Comparison of ENCODE assay signal across 18 cellular contexts in genomic region chr11:118059231-118059940, GRCh38. TPM values are rescaled to one million over a fixed set of nuclear protein-coding genes. Genes with fewer than 3 reads are reported as not detected.
"Had no signal": no experiment of that assay in that cellular context is flagged by ENCODE, and none has a peak within 500 bp of the region (broad histone marks: within the 10 kb centered on the region; RNA-seq: fewer than 3 reads in every experiment).

No MANE protein-coding gene starts in this region.

- DNase-seq: activated CD4-positive, alpha-beta T cell treated with anti-CD3 and anti-CD28 coated beads, Interleukin-2, amount 10 ng/mL, durations not matched to agents 24 days and 14 days; activated CD4-positive, CD25-positive, alpha-beta regulatory T cell; activated CD8-positive, alpha-beta memory T cell treated with anti-CD3 and anti-CD28 coated beads for 24 hours; activated naive CD4-positive, alpha-beta T cell treated with anti-CD3 and anti-CD28 coated beads for 36 hours; activated T-cell treated with anti-CD3 and anti-CD28 coated beads for 4 hours; left ventricle myocardium inferior; natural killer cell; occipital lobe; stimulated activated CD4-positive, alpha-beta T cell treated with anti-CD3 and anti-CD28 coated beads, Interleukin-1b, Interleukin-23, amount 100 ng/mL, for 48 hours; thyroid gland had no signal

- H3K27ac ChIP-seq: left ventricle myocardium inferior, prostate gland, thyroid gland, uterus had no signal

- H3K27ac Mint-ChIP-seq: activated CD4-positive, alpha-beta T cell treated with anti-CD3 and anti-CD28 coated beads, Interleukin-2, amount 10 ng/mL, durations not matched to agents 24 days and 14 days; activated naive CD4-positive, alpha-beta T cell treated with anti-CD3 and anti-CD28 coated beads for 36 hours; memory B cell; natural killer cell; T-helper 2 cell treated with Interferon-gamma antibody and Interleukin-4, amounts not matched to agents 5 μg/mL and 100 μg/mL, for 36 hours had no signal

- H3K9me3 ChIP-seq: left ventricle myocardium inferior, prostate gland, thyroid gland, uterus had no signal

- H3K4me3 Mint-ChIP-seq: activated CD4-positive, alpha-beta T cell treated with anti-CD3 and anti-CD28 coated beads, Interleukin-2, amount 10 ng/mL, durations not matched to agents 24 days and 14 days; activated naive CD4-positive, alpha-beta T cell treated with anti-CD3 and anti-CD28 coated beads for 36 hours; memory B cell; natural killer cell; T-helper 2 cell treated with Interferon-gamma antibody and Interleukin-4, amounts not matched to agents 5 μg/mL and 100 μg/mL, for 36 hours had no signal

- H3K27me3 ChIP-seq: thyroid gland, uterus had no signal

- H3K4me1 ChIP-seq: prostate gland, thyroid gland, uterus had no signal

- H3K9me3 Mint-ChIP-seq: activated CD4-positive, alpha-beta T cell treated with anti-CD3 and anti-CD28 coated beads, Interleukin-2, amount 10 ng/mL, durations not matched to agents 24 days and 14 days; activated naive CD4-positive, alpha-beta T cell treated with anti-CD3 and anti-CD28 coated beads for 36 hours; memory B cell; natural killer cell; T-helper 2 cell treated with Interferon-gamma antibody and Interleukin-4, amounts not matched to agents 5 μg/mL and 100 μg/mL, for 36 hours had no signal

- H3K4me1 Mint-ChIP-seq: activated CD4-positive, alpha-beta T cell treated with anti-CD3 and anti-CD28 coated beads, Interleukin-2, amount 10 ng/mL, durations not matched to agents 24 days and 14 days; memory B cell had no signal

- H3K4me3 ChIP-seq: left ventricle myocardium inferior, prostate gland, thyroid gland, uterus had no signal

- H3K36me3 Mint-ChIP-seq: natural killer cell had no signal

- H3K36me3 ChIP-seq: left ventricle myocardium inferior, prostate gland, thyroid gland, uterus had no signal

RNA-seq across cellular contexts. Expression of gene TMPRSS4, which starts 17.5 kb away (rescaled TPM):
- total RNA-seq: activated CD4-positive, alpha-beta T cell treated with anti-CD3 and anti-CD28 coated beads, Interleukin-2, amount 10 ng/mL, durations not matched to agents 24 days and 14 days; activated naive CD4-positive, alpha-beta T cell treated with anti-CD3 and anti-CD28 coated beads for 36 hours; glomerular endothelial cell; natural killer cell; occipital lobe had no signal

RNA-seq across cellular contexts. Expression of gene SMIM35, which starts 27.4 kb away (rescaled TPM):
- total RNA-seq: activated naive CD4-positive, alpha-beta T cell treated with anti-CD3 and anti-CD28 coated beads for 36 hours; esophagus mucosa; kidney epithelial cell; left ventricle myocardium inferior; mucosa of gallbladder; occipital lobe; thyroid gland; uterus had no signal
